In the genomic region with DNA sequence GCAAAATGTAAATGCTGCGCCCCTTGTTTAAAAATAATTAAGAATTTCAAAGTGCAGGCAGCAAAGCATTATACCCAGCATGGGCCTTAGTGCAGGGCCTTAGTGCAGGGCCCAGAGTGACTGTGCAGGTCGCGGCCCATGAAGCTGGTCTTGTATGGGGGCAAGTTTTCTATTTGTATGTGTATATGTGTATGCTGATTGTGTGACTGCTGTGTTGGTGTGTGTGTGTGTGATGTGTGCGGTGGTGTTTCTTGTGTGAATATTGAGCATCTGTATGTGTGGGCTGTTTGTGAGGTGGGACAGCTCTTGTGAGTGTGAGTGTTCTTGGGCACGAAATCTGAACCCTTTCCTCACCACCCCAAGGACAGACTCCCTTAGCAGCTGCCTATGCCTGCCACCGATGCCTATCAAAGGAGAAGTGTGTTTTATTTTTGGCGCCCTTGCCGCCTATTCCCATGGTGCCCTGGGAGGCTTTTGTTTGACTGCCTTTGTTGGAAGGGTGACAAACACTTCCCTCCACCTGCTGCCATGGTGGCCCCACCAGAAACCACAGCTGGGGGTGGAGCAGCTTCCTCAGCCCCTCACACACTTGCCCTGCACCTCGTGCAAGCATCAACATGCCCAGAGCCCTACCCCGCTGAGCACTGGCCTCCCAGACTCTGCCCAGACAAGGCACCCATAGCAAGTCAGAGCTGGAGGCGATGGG, we compare ENCODE assay signal across 10 cellular contexts. TPM values are rescaled to one million over a fixed set of nuclear protein-coding genes. Genes with fewer than 3 reads are reported as not detected.
DNase-seq lines count a peak whose midpoint lies in the region; ATAC-seq and TF ChIP-seq lines count a peak whose summit lies in the region.
"Had no signal": no experiment of that assay in that cellular context is flagged by ENCODE, and none has a peak within 500 bp of the region (broad histone marks: within the 10 kb centered on the region; RNA-seq: fewer than 3 reads in every experiment).

No MANE protein-coding gene starts in this region.

- peak overlapping the region; percentile 8 for H3K4me3 ChIP-seq in OCI-LY7 (ENCODE audit: low read depth, low read length, poor library complexity, severe bottlenecking)

- no peaks in the 10 kb centered on the region for H3K9me2 ChIP-seq in OCI-LY7 (ENCODE audit: insufficient read depth, low read length)

- no peaks in the 10 kb centered on the region for H3K27me3 Mint-ChIP-seq in activated naive CD8-positive, alpha-beta T cell treated with anti-CD3 and anti-CD28 coated beads for 36 hours
- peaks cover 3% of the 10 kb centered on the region for H3K27me3 Mint-ChIP-seq in nephron (ENCODE audit: low read depth)

- peak overlapping the region; percentile 76 for H3K27ac Mint-ChIP-seq in activated naive CD8-positive, alpha-beta T cell treated with anti-CD3 and anti-CD28 coated beads for 36 hours
- peak overlapping the region; percentile 34 to 98 (median 81) for H3K27ac Mint-ChIP-seq in nephron

- peaks cover 39% of the 10 kb centered on the region for H3K4me1 ChIP-seq in OCI-LY7 (ENCODE audit: insufficient read depth, low read length, poor library complexity, severe bottlenecking)

- peak overlapping the region; percentile 60 for H3K4me2 ChIP-seq in OCI-LY7 (ENCODE audit: low read length)

- POLR2A ChIA-PET in OCI-LY7 (lab: Charles Lee): interaction anchor here (0.8 to 1.3 kb wide), 5 partner anchors 12 to 129 kb away, joined by 3 to 4 read pairs (median 3); a partner anchor contains a TSS

- no peaks in the 10 kb centered on the region for H3K36me3 ChIP-seq in OCI-LY7 (ENCODE audit: insufficient read depth, low read length)

- H3K27ac ChIP-seq in OCI-LY7 (ENCODE audit: low read depth, low read length, poor library complexity, severe bottlenecking): peak overlapping the region; percentile 62
- H3K27ac ChIP-seq: 22Rv1 had no signal

- no peaks in the 10 kb centered on the region for H4K20me1 ChIP-seq in OCI-LY7 (ENCODE audit: insufficient read depth, low read length)

- H3K79me2 ChIP-seq in OCI-LY7 (ENCODE audit: insufficient read depth, low read depth, low read length): no peaks in the 10 kb centered on the region

- H3K4me3 Mint-ChIP-seq in activated naive CD8-positive, alpha-beta T cell treated with anti-CD3 and anti-CD28 coated beads for 36 hours: no peak overlapping the region
- peak overlapping the region in 1 of 3 experiments; percentile 54 for H3K4me3 Mint-ChIP-seq in nephron

- peaks cover 19% of the 10 kb centered on the region for H3K36me3 Mint-ChIP-seq in activated naive CD8-positive, alpha-beta T cell treated with anti-CD3 and anti-CD28 coated beads for 36 hours
- no peaks in the 10 kb centered on the region for H3K36me3 Mint-ChIP-seq in nephron (ENCODE audit: low read depth)

- intact Hi-C loops in OCI-LY7 (cut with micrococcal nuclease; ENCODE audit: unreplicated experiment): no loop called here

- peaks cover 1% of the 10 kb centered on the region for H3K9me3 Mint-ChIP-seq in activated naive CD8-positive, alpha-beta T cell treated with anti-CD3 and anti-CD28 coated beads for 36 hours
- no peaks in the 10 kb centered on the region for H3K9me3 Mint-ChIP-seq in nephron

- no TSS peak for BruUV-seq in OCI-LY7 (replicated peaks; lab: Mats Ljungman, UMichigan)

- peaks cover 84% of the 10 kb centered on the region for H3K4me1 Mint-ChIP-seq in activated naive CD8-positive, alpha-beta T cell treated with anti-CD3 and anti-CD28 coated beads for 36 hours
- peaks cover 90% of the 10 kb centered on the region for H3K4me1 Mint-ChIP-seq in nephron

- TF ChIP-seq CTCF in OCI-LY7 (conservative IDR thresholded peaks at IDR 0.05; ENCODE audit: low read length): no peak
- TF ChIP-seq CTCF in nephron (IDR thresholded peaks at IDR 0.05; ENCODE audit: unreplicated experiment in 3 of 3): no peak

- peak overlapping the region; percentile 86 for H2AFZ ChIP-seq in OCI-LY7 (ENCODE audit: low read length)

- CTCF ChIA-PET in OCI-LY7 (lab: Charles Lee; ENCODE audit: unreplicated experiment): interaction anchor here (1.0 to 1.4 kb wide), 2 partner anchors 13 to 131 kb away, joined by 3 to 10 read pairs; no protein-coding TSS in a partner anchor

- DNase-seq in NCI-H2227 (lab: John Stamatoyannopoulos, UW; ENCODE audit: unreplicated experiment): peak; percentile 26
- DNase-seq in NCI-H2227 treated with DMSO at 0.1 percent for 48 hours (lab: John Stamatoyannopoulos, UW): no peak
- DNase-seq in OCI-LY7 (ENCODE audit: low spot score): peak; percentile 88
- peak; percentile 74 for DNase-seq in activated naive CD8-positive, alpha-beta T cell treated with anti-CD3 and anti-CD28 coated beads for 36 hours
- no peak for DNase-seq in 8988T

- ATAC-seq in HG02973 (IDR thresholded peaks at IDR 0.05; ENCODE audit: unreplicated experiment) (no peak), HG03045 (IDR thresholded peaks at IDR 0.05; ENCODE audit: unreplicated experiment) (no peak)

- H3K9me3 ChIP-seq in OCI-LY7 (ENCODE audit: low read length): no peaks in the 10 kb centered on the region

RNA-seq across cellular contexts. Expression of a gene that starts 18.0 kb away (rescaled TPM):
- 1.8 and 2.3 TPM in 2 replicates for total RNA-seq in OCI-LY7 (2014; rRNA removed; shearing (Covaris generic))
- 0.48 TPM in 1 of 2 replicates, not detected in the other for total RNA-seq in OCI-LY7 (2022)
- 100 to 1,000 TPM; 260 to 274 TPM for total RNA-seq in activated naive CD8-positive, alpha-beta T cell treated with anti-CD3 and anti-CD28 coated beads for 36 hours
- total RNA-seq: fibroblast of villous mesenchyme had no signal

RNA-seq across cellular contexts. Expression of a gene that starts 45.8 kb away (rescaled TPM):
- total RNA-seq in OCI-LY7 (2014; rRNA removed; shearing (Covaris generic)): 0.18 and 0.22 TPM in 2 replicates
- 0.66 and 0.97 TPM in 2 replicates for total RNA-seq in OCI-LY7 (2022)
- total RNA-seq in activated naive CD8-positive, alpha-beta T cell treated with anti-CD3 and anti-CD28 coated beads for 36 hours: 1 to 10 TPM; 7.3 to 7.6 TPM
- total RNA-seq: fibroblast of villous mesenchyme had no signal

Comparison
In these comparisons a context has a peak if more than half of its experiments do, and no peak if none do; other contexts are left out.
1. DNase-seq: peak in NCI-H2227 (single experiment), OCI-LY7 (single experiment) and activated naive CD8-positive, alpha-beta T cell treated with anti-CD3 and anti-CD28 coated beads for 36 hours (single experiment); none in NCI-H2227 treated with DMSO at 0.1 percent for 48 hours (single experiment) and 8988T (single experiment).
2. RNA of a gene that starts 18.0 kb away (total RNA-seq): 260 to 274 TPM in activated naive CD8-positive, alpha-beta T cell treated with anti-CD3 and anti-CD28 coated beads for 36 hours; 0.48 to 2.3 TPM in OCI-LY7; every median in the first group is over 10 times any median in the second.
3. RNA of a gene that starts 45.8 kb away (total RNA-seq): 7.3 to 7.6 TPM in activated naive CD8-positive, alpha-beta T cell treated with anti-CD3 and anti-CD28 coated beads for 36 hours; 0.18 to 0.97 TPM in OCI-LY7; every median in the first group is over 4 times any median in the second.